ENCODE assay signal across 9 cellular contexts in the genomic region with DNA sequence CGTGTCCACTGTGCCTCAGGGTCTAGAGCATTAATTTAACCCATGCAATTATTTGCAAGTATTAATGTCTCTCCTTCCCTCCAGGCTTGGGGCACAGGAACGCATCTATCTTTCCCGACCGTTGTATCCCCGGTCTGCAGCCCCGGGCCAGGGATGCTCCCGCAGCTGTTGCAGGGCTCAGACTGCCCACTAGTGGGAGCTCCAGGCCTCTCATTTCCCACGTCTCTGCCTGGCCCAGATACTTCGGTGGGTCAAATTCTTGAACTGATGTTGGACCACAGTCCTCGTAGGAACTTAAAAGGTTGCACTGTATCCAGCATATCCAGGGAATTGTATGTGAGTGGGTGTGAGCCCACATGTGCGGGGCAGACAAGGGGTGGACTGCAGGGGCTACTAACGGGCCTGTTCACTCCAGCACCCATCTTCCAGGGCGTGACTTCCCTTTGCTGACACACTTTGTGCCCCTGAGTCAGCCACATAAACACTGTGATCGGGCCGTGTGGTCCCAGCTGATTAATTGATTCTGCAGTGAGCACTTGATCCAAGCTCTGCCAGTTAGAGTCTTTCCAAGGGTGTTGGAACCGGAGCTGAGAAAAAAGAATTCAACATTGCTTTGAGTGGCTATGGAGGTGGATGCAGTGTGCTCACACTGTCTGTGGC.
DNase-seq lines count a peak whose midpoint lies in the region; ATAC-seq and TF ChIP-seq lines count a peak whose summit lies in the region.
"Had no signal": no experiment of that assay in that cellular context is flagged by ENCODE, and none has a peak within 500 bp of the region (broad histone marks: within the 10 kb centered on the region; RNA-seq: fewer than 3 reads in every experiment).

No MANE protein-coding gene starts in this region.

- ATAC-seq in Panc1 (no peak), GM21390 (IDR thresholded peaks at IDR 0.05; ENCODE audit: unreplicated experiment) (no peak), HG03354 (IDR thresholded peaks at IDR 0.05; ENCODE audit: poor library complexity, severe bottlenecking, unreplicated experiment) (no peak)

- no peaks in the 10 kb centered on the region for H3K36me3 ChIP-seq in Panc1 (ENCODE audit: control insufficient read depth, insufficient read depth, low read length)
- no peaks in the 10 kb centered on the region for H3K36me3 ChIP-seq in liver (ENCODE audit: control insufficient read depth in 4 of 4, insufficient read depth in 3 of 4, low read depth in 1 of 4, low read length in 3 of 4)
- H3K36me3 ChIP-seq in thyroid gland = no peaks in the 10 kb centered on the region

- no peak overlapping the region for H3K4me3 ChIP-seq in Panc1 (ENCODE audit: low read depth in 2 of 2, low read length in 2 of 2)
- no peak overlapping the region for H3K4me3 ChIP-seq in liver (ENCODE audit: low read depth in 1 of 3, low read length in 3 of 3)
- H3K4me3 ChIP-seq in thyroid gland (replicated peaks in 1 of 3) = no peak overlapping the region

- TF ChIP-seq POLR2A in thyroid gland (IDR thresholded peaks at IDR 0.05) = no peak

- H3K4me3 Mint-ChIP-seq in activated naive CD4-positive, alpha-beta T cell treated with anti-CD3 and anti-CD28 coated beads for 36 hours = no peak overlapping the region
- H3K4me3 Mint-ChIP-seq: brain had no signal

- H3K9me3 Mint-ChIP-seq in activated naive CD4-positive, alpha-beta T cell treated with anti-CD3 and anti-CD28 coated beads for 36 hours = no peaks in the 10 kb centered on the region

- H3K27me3 ChIP-seq in Panc1 (ENCODE audit: control insufficient read depth, insufficient read depth, low read length) (no peaks in the 10 kb centered on the region), liver (ENCODE audit: control insufficient read depth in 4 of 4, insufficient read depth in 4 of 4, low read length in 3 of 4) (no peaks in the 10 kb centered on the region), thyroid gland (no peaks in the 10 kb centered on the region)

- no peaks in the 10 kb centered on the region for H3K36me3 Mint-ChIP-seq in activated naive CD4-positive, alpha-beta T cell treated with anti-CD3 and anti-CD28 coated beads for 36 hours (ENCODE audit: low read depth)

- no peaks in the 10 kb centered on the region for H3K4me1 ChIP-seq in Panc1 (ENCODE audit: control insufficient read depth, insufficient read depth, low read length)
- no peaks in the 10 kb centered on the region for H3K4me1 ChIP-seq in liver (ENCODE audit: control insufficient read depth in 4 of 4, insufficient read depth in 4 of 4, low read length in 3 of 4)
- no peaks in the 10 kb centered on the region for H3K4me1 ChIP-seq in thyroid gland

- POLR2A ChIA-PET in Panc1 (lab: Charles Lee) = no interaction called here

- TF ChIP-seq CTCF in Panc1 (IDR thresholded peaks at IDR 0.05) (peak; percentile 77), liver (IDR thresholded peaks at IDR 0.05; ENCODE audit: low read depth, low read length, missing input control) (peak; percentile 45), thyroid gland (IDR thresholded peaks at IDR 0.05) (peak; percentile 54 to 77 (median 62))

- peak in 1 of 2 donors; percentile 66 for TF ChIP-seq RAD21 in liver (IDR thresholded peaks at IDR 0.05)

- H3K4me1 Mint-ChIP-seq in activated naive CD4-positive, alpha-beta T cell treated with anti-CD3 and anti-CD28 coated beads for 36 hours (ENCODE audit: low read depth) = peaks cover 2% of the 10 kb centered on the region
- H3K4me1 Mint-ChIP-seq: brain had no signal

- no peak overlapping the region for H3K9ac ChIP-seq in liver (ENCODE audit: low read depth in 1 of 2, low read length in 2 of 2)

- intact Hi-C loops in Panc1 (cut with micrococcal nuclease; ENCODE audit: unreplicated experiment) = no loop called here
- intact Hi-C loops in activated naive CD4-positive, alpha-beta T cell treated with anti-CD3 and anti-CD28 coated beads for 36 hours (cut with micrococcal nuclease) = loop anchor here (5.0 kb wide), 1 partner anchor 1279 kb away; no protein-coding TSS in a partner anchor
- intact Hi-C loops in thyroid gland (cut with DNase I) = no loop called here

- no peaks in the 10 kb centered on the region for H3K9me3 ChIP-seq in Panc1 (ENCODE audit: control insufficient read depth, insufficient read depth, low read depth, low read length)
- H3K9me3 ChIP-seq in liver (ENCODE audit: control insufficient read depth in 4 of 4, low read length in 3 of 4) = no peaks in the 10 kb centered on the region
- no peaks in the 10 kb centered on the region for H3K9me3 ChIP-seq in thyroid gland

- H3K27ac Mint-ChIP-seq in activated naive CD4-positive, alpha-beta T cell treated with anti-CD3 and anti-CD28 coated beads for 36 hours = no peak overlapping the region
- H3K27ac Mint-ChIP-seq: brain had no signal

- H3K27ac ChIP-seq in Panc1 (ENCODE audit: low read length) (no peak overlapping the region), liver (ENCODE audit: low read depth in 1 of 2, low read length in 2 of 2) (no peak overlapping the region), thyroid gland (no peak overlapping the region)

- peak; percentile 20 for DNase-seq in activated gamma-delta T cell treated with Interleukin-2 at 50 U/mL for 16 hours
- DNase-seq in activated gamma-delta T cell (lab: John Stamatoyannopoulos, UW) = no peak
- DNase-seq in Panc1 (ENCODE audit: low read depth, low spot score) = peak; percentile 5
- peak; percentile 73 for DNase-seq in activated naive CD4-positive, alpha-beta T cell treated with anti-CD3 and anti-CD28 coated beads for 36 hours
- peak; percentile 46 to 55 for DNase-seq in thyroid gland

- H3K27me3 Mint-ChIP-seq in activated naive CD4-positive, alpha-beta T cell treated with anti-CD3 and anti-CD28 coated beads for 36 hours (ENCODE audit: low read depth) = no peaks in the 10 kb centered on the region

- in situ Hi-C loops in Panc1 (cut with HindIII; ENCODE audit: low pct_unique_long_range_greater_than_20kb, low sequenced_read_pairs) = no loop called here

- CTCF ChIA-PET in Panc1 (lab: Charles Lee) = no interaction called here
- CTCF ChIA-PET in activated naive CD4-positive, alpha-beta T cell treated with anti-CD3 and anti-CD28 coated beads for 36 hours (lab: Charles Lee) = interaction anchor here (0.8 to 1.9 kb wide), 5 partner anchors 14 to 1279 kb away, joined by 3 to 6 read pairs (median 3); no protein-coding TSS in a partner anchor

- WGBS in liver = 76% methylated on average over 16 of the region's 16 CpGs
- WGBS in thyroid gland, 2 donors = 79 to 81% methylated on average over 16 of the region's 16 CpGs

- no TSS peak for BruUV-seq in Panc1 (replicated peaks; lab: Mats Ljungman, UMichigan)

TF ChIP-seq in liver, 16 proteins besides CTCF, POLR2A, EP300 and RAD21:
- no peak for TF ChIP-seq FOXA1 (IDR thresholded peaks at IDR 0.05)
- TF ChIP-seq SP1 (IDR thresholded peaks at IDR 0.05) = no peak
- TF ChIP-seq FOXA2 (IDR thresholded peaks at IDR 0.05) = no peak
- TF ChIP-seq, protein P1, sequence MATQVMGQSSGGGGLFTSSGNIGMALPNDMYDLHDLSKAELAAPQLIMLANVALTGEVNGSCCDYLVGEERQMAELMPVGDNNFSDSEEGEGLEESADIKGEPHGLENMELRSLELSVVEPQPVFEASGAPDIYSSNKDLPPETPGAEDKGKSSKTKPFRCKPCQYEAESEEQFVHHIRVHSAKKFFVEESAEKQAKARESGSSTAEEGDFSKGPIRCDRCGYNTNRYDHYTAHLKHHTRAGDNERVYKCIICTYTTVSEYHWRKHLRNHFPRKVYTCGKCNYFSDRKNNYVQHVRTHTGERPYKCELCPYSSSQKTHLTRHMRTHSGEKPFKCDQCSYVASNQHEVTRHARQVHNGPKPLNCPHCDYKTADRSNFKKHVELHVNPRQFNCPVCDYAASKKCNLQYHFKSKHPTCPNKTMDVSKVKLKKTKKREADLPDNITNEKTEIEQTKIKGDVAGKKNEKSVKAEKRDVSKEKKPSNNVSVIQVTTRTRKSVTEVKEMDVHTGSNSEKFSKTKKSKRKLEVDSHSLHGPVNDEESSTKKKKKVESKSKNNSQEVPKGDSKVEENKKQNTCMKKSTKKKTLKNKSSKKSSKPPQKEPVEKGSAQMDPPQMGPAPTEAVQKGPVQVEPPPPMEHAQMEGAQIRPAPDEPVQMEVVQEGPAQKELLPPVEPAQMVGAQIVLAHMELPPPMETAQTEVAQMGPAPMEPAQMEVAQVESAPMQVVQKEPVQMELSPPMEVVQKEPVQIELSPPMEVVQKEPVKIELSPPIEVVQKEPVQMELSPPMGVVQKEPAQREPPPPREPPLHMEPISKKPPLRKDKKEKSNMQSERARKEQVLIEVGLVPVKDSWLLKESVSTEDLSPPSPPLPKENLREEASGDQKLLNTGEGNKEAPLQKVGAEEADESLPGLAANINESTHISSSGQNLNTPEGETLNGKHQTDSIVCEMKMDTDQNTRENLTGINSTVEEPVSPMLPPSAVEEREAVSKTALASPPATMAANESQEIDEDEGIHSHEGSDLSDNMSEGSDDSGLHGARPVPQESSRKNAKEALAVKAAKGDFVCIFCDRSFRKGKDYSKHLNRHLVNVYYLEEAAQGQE (IDR thresholded peaks at IDR 0.05) = no peak
- no peak for TF ChIP-seq EGR1 (IDR thresholded peaks at IDR 0.05; ENCODE audit: low read depth in 2 of 2)
- TF ChIP-seq NR2F2 (IDR thresholded peaks at IDR 0.05) = no peak
- no peak for TF ChIP-seq TAF1 (conservative IDR thresholded peaks at IDR 0.05)
- TF ChIP-seq ZBTB33 (IDR thresholded peaks at IDR 0.05) = no peak
- no peak for TF ChIP-seq JUND (IDR thresholded peaks at IDR 0.05)
- no peak for TF ChIP-seq YY1 (IDR thresholded peaks at IDR 0.05)
